ENCODE assay signal across 11 cellular contexts in genomic region chr3:177051419-177051818, GRCh38.
DNase-seq lines count a peak whose midpoint lies in the region; ATAC-seq, FAIRE-seq and TF ChIP-seq lines count a peak whose summit lies in the region.
"Had no signal": no experiment of that assay in that cellular context is flagged by ENCODE, and none has a peak within 500 bp of the region (broad histone marks: within the 10 kb centered on the region; RNA-seq: fewer than 3 reads in every experiment).

No MANE protein-coding gene starts in this region.

- no peak overlapping the region for H2AFZ ChIP-seq in endothelial cell of umbilical vein (ENCODE audit: low read depth, low read length)

- no TSS peak for BruUV-seq in endothelial cell of umbilical vein (replicated peaks; lab: Mats Ljungman, UMichigan)

- TF ChIP-seq POLR2A in endothelial cell of umbilical vein (IDR thresholded peaks at IDR 0.05; ENCODE audit: low read depth, low read length) (no peak), tibial nerve (IDR thresholded peaks at IDR 0.05) (no peak)

- peaks cover 9% of the 10 kb centered on the region for H3K4me1 Mint-ChIP-seq in progenitor cell of endocrine pancreas (ENCODE audit: low read depth)

- H3K9ac ChIP-seq in endothelial cell of umbilical vein (replicated peaks; ENCODE audit: extremely low read depth, insufficient read depth, low read length), result no peak overlapping the region

- H3K36me3 Mint-ChIP-seq in progenitor cell of endocrine pancreas (ENCODE audit: insufficient read depth), result peaks cover 18% of the 10 kb centered on the region

- H4K20me1 ChIP-seq in endothelial cell of umbilical vein (replicated peaks; ENCODE audit: control insufficient read depth, extremely low read depth, insufficient read depth, low read length), result no peaks in the 10 kb centered on the region

- in situ Hi-C loops in G401 (cut with HindIII; ENCODE audit: low sequenced_read_pairs), result no loop called here

- DNase-seq in DMS153 (lab: John Stamatoyannopoulos, UW), result peak; percentile 27
- no peak for DNase-seq in DMS153 treated with DMSO at 0.1 percent for 48 hours (lab: John Stamatoyannopoulos, UW; ENCODE audit: unreplicated experiment)
- DNase-seq in NCI-H774 (lab: John Stamatoyannopoulos, UW), result peak; percentile 48
- peak; percentile 19 for DNase-seq in endothelial cell of umbilical vein (ENCODE audit: low read depth, low spot score)
- DNase-seq in progenitor cell of endocrine pancreas (ENCODE audit: low spot score, unreplicated experiment), result no peak
- no peak for DNase-seq in G401 (ENCODE audit: low spot score)
- no peak for DNase-seq in tibial nerve (ENCODE audit: low spot score in 2 of 2)
- DNase-seq: 8988T; activated CD4-positive, alpha-beta T cell treated with anti-CD3 and anti-CD28 coated beads, Interleukin-2, amount 50 U/mL, for 1 hour; activated naive CD4-positive, alpha-beta T cell treated with anti-CD3 and anti-CD28 coated beads, Interleukin-2, amount 10 ng/mL, durations not matched to agents 7 days and 5 days had no signal

- dilution Hi-C loops in endothelial cell of umbilical vein (cut with MboI; ENCODE audit: extremely low pct_ligation_motif_present, low sequenced_read_pairs), result no loop called here

- peaks cover 3 to 22% of the 10 kb centered on the region in 2 experiments for H3K36me3 ChIP-seq in endothelial cell of umbilical vein (ENCODE audit: control insufficient read depth in 2 of 2, extremely low read depth in 1 of 2, insufficient read depth in 2 of 2, low read length in 2 of 2)
- peaks cover 0 to 31% (median 0%) of the 10 kb centered on the region in 3 donors for H3K36me3 ChIP-seq in tibial nerve

- H3K27me3 ChIP-seq in endothelial cell of umbilical vein (ENCODE audit: control insufficient read depth in 2 of 2, insufficient read depth in 2 of 2, low read length in 2 of 2), result no peaks in the 10 kb centered on the region
- no peaks in the 10 kb centered on the region for H3K27me3 ChIP-seq in tibial nerve

- no peak overlapping the region for H3K27ac ChIP-seq in endothelial cell of umbilical vein (ENCODE audit: insufficient read depth, low read depth, low read length)
- H3K27ac ChIP-seq in tibial nerve, result no peak overlapping the region

- no peaks in the 10 kb centered on the region for H3K27me3 Mint-ChIP-seq in progenitor cell of endocrine pancreas
- H3K27me3 Mint-ChIP-seq: activated naive CD4-positive, alpha-beta T cell treated with anti-CD3 and anti-CD28 coated beads, Interleukin-2, amount 10 ng/mL, durations not matched to agents 7 days and 5 days had no signal

- CTCF ChIA-PET in endothelial cell of umbilical vein (lab: Charles Lee), result interaction anchor here (0.6 to 5.0 kb wide), 51 partner anchors 10 to 1334 kb away, joined by 3 to 66 read pairs (median 3); partner anchors contain the start of gene TBL1XR1

- 75 to 78% methylated on average over 4 of the region's 4 CpGs for WGBS in tibial nerve, 2 donors

- TF ChIP-seq EP300 in tibial nerve (IDR thresholded peaks at IDR 0.05), result no peak

- POLR2A ChIA-PET in endothelial cell of umbilical vein (lab: Charles Lee), result interaction anchor here (0.9 kb wide), 1 partner anchor 309 kb away, joined by 3 read pairs; no protein-coding TSS in a partner anchor

- H3K27ac Mint-ChIP-seq in progenitor cell of endocrine pancreas, result peak overlapping the region; percentile 38

- FAIRE-seq in endothelial cell of umbilical vein (lab: Jason Lieb, UNC), result no peak

- no peak overlapping the region for H3K4me3 Mint-ChIP-seq in progenitor cell of endocrine pancreas (ENCODE audit: low read depth)
- H3K4me3 Mint-ChIP-seq: activated naive CD4-positive, alpha-beta T cell treated with anti-CD3 and anti-CD28 coated beads, Interleukin-2, amount 10 ng/mL, durations not matched to agents 7 days and 5 days had no signal

- no peak overlapping the region for H3K4me3 ChIP-seq in endothelial cell of umbilical vein (replicated peaks in 1 of 3; ENCODE audit: insufficient read depth in 1 of 3, low read depth in 1 of 3, low read length in 3 of 3)
- H3K4me3 ChIP-seq in tibial nerve, result no peak overlapping the region

- no peaks in the 10 kb centered on the region for H3K9me3 ChIP-seq in endothelial cell of umbilical vein (replicated peaks; ENCODE audit: control insufficient read depth, insufficient read depth, low read length)
- no peaks in the 10 kb centered on the region for H3K9me3 ChIP-seq in tibial nerve

- intact Hi-C loops in endothelial cell of umbilical vein (cut with micrococcal nuclease), result loop anchor here (1.0 to 10.0 kb wide), 7 partner anchors 146 to 1334 kb away; partner anchors contain the start of gene TBL1XR1

- no peak overlapping the region for H3K4me2 ChIP-seq in endothelial cell of umbilical vein (ENCODE audit: insufficient read depth, low read length)

- no peak for ATAC-seq in GM18868 (IDR thresholded peaks at IDR 0.05; ENCODE audit: unreplicated experiment)

- H3K9me3 Mint-ChIP-seq in progenitor cell of endocrine pancreas (ENCODE audit: low read depth), result no peaks in the 10 kb centered on the region
- H3K9me3 Mint-ChIP-seq: activated naive CD4-positive, alpha-beta T cell treated with anti-CD3 and anti-CD28 coated beads, Interleukin-2, amount 10 ng/mL, durations not matched to agents 7 days and 5 days had no signal

- no peaks in the 10 kb centered on the region for H3K9me1 ChIP-seq in endothelial cell of umbilical vein (replicated peaks; ENCODE audit: control insufficient read depth, extremely low read depth, insufficient read depth, low read length)

- H3K4me1 ChIP-seq in endothelial cell of umbilical vein (ENCODE audit: control insufficient read depth, extremely low read depth, insufficient read depth, low read length) (no peaks in the 10 kb centered on the region), tibial nerve (peaks cover 0 to 46% (median 9%) of the 10 kb centered on the region in 4 donors)

- H3K79me2 ChIP-seq in endothelial cell of umbilical vein (ENCODE audit: control insufficient read depth, insufficient read depth, low read length), result peaks cover 22% of the 10 kb centered on the region

- TF ChIP-seq CTCF in endothelial cell of umbilical vein (IDR thresholded peaks at IDR 0.05; ENCODE audit: extremely low read depth in 1 of 2, insufficient read depth in 1 of 2, low read depth in 1 of 2, low read length in 2 of 2) (no peak), progenitor cell of endocrine pancreas (IDR thresholded peaks at IDR 0.05; ENCODE audit: unreplicated experiment) (no peak), tibial nerve (IDR thresholded peaks at IDR 0.05) (no peak)

TF ChIP-seq in endothelial cell of umbilical vein, 7 proteins besides CTCF, POLR2A, EP300 and RAD21:
- no peak for TF ChIP-seq POLR2AphosphoS5 (IDR thresholded peaks at IDR 0.05; ENCODE audit: insufficient read depth, low read depth, low read length)
- TF ChIP-seq EZH2 (IDR thresholded peaks at IDR 0.05; ENCODE audit: borderline replicate concordance, low read depth, low read length, severe bottlenecking), result no peak
- TF ChIP-seq, protein P1, sequence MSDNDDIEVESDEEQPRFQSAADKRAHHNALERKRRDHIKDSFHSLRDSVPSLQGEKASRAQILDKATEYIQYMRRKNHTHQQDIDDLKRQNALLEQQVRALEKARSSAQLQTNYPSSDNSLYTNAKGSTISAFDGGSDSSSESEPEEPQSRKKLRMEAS (IDR thresholded peaks at IDR 0.05; ENCODE audit: insufficient read depth, insufficient read length), result no peak
- no peak for TF ChIP-seq GATA2 (IDR thresholded peaks at IDR 0.05; ENCODE audit: insufficient read depth, insufficient read length, low read depth, low read length)
- TF ChIP-seq JUN (IDR thresholded peaks at IDR 0.05; ENCODE audit: borderline replicate concordance, insufficient read depth, insufficient read length, low read depth), result no peak
- no peak for TF ChIP-seq FOS (IDR thresholded peaks at IDR 0.05; ENCODE audit: borderline replicate concordance, insufficient read depth, low read length)
- TF ChIP-seq MYC (IDR thresholded peaks at IDR 0.05; ENCODE audit: low read depth, low read length), result no peak
TF ChIP-seq in endothelial cell of umbilical vein: peak in this region for 0.

Comparison
In these comparisons a context has a peak if more than half of its experiments do, and no peak if none do; other contexts are left out.
1. DNase-seq: peak in DMS153 (single experiment), NCI-H774 (single experiment) and endothelial cell of umbilical vein (single experiment); none in DMS153 treated with DMSO at 0.1 percent for 48 hours (single experiment), progenitor cell of endocrine pancreas (single experiment), G401 (single experiment) and tibial nerve (0 of 2).